In the genomic region with DNA sequence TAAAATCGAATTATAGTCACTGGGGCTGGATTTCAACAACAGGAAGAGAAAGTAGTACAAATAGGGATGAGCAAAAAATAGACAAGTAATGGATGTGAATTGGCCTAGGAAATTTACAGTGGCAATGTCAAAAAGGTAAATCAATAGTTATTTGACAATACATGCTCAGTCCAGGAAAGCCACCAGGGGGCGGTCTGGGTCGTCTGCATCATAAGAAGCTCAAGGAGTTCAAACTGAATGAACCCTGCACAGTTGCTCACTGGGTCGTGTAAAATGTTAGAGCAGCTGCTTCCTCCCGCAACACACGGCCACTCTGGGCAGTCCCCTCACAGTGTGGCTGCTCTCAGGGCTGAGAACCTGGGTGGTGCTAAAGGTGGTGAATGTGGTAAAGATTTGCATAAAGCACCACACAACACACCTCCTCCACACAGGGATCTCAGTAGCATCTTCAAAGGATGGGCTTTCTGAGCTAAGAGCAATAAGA, we compare ENCODE assay signal across 8 cellular contexts.
DNase-seq lines count a peak whose midpoint lies in the region; ATAC-seq and TF ChIP-seq lines count a peak whose summit lies in the region.

No MANE protein-coding gene starts in this region.

- H3K36me3 ChIP-seq in BJ (ENCODE audit: control insufficient read depth, insufficient read depth, low read length): no peaks in the 10 kb centered on the region

- H3K36me3 Mint-ChIP-seq in effector memory CD8-positive, alpha-beta T cell (ENCODE audit: insufficient read depth): no peaks in the 10 kb centered on the region

- peaks cover 61 to 68% of the 10 kb centered on the region in 2 donors for H3K27me3 Mint-ChIP-seq in effector memory CD8-positive, alpha-beta T cell

- no peak overlapping the region for H3K4me3 Mint-ChIP-seq in effector memory CD8-positive, alpha-beta T cell

- POLR2A ChIA-PET in BJ (lab: Charles Lee): no interaction called here

- no peaks in the 10 kb centered on the region for H3K9me3 Mint-ChIP-seq in effector memory CD8-positive, alpha-beta T cell

- H3K4me1 Mint-ChIP-seq in effector memory CD8-positive, alpha-beta T cell (ENCODE audit: low read depth in 2 of 2): peaks cover 0 to 2% of the 10 kb centered on the region in 2 donors

- peak; percentile 86 for TF ChIP-seq CTCF in BJ (IDR thresholded peaks at IDR 0.05; ENCODE audit: insufficient read depth, low read depth, low read length)

- no peaks in the 10 kb centered on the region; the same call in 1 of the 2 replicates for H3K27me3 ChIP-seq in BJ (ENCODE audit: control insufficient read depth, insufficient read depth, low read length)

- ATAC-seq in GM18870 (IDR thresholded peaks at IDR 0.05; ENCODE audit: unreplicated experiment) (peak; percentile 67), HG03097 (IDR thresholded peaks at IDR 0.05; ENCODE audit: low FRiP score, unreplicated experiment) (peak; percentile 94)
- peak; percentile 96 for ATAC-seq in effector memory CD8-positive, alpha-beta T cell (replicated peaks)

- H3K4me3 ChIP-seq in BJ (ENCODE audit: low read depth, low read length): no peak overlapping the region

- CTCF ChIA-PET in BJ (lab: Yijun Ruan, JAX): interaction anchor here (0.6 to 4.5 kb wide), 12 partner anchors 9 to 313 kb away, joined by 3 to 35 read pairs (median 4); no protein-coding TSS in a partner anchor

- no peak overlapping the region for H3K27ac Mint-ChIP-seq in effector memory CD8-positive, alpha-beta T cell

- DNase-seq in BJ (ENCODE audit: low read depth) (no peak), NCI-H524 (lab: John Stamatoyannopoulos, UW) (peak; percentile 77 to 89), myocyte (ENCODE audit: low read depth) (peak; percentile 96)
- peak; percentile 34 to 56 for DNase-seq in activated CD4-positive, alpha-beta T cell treated with anti-CD3 and anti-CD28 coated beads, Interleukin-2, amount 50 U/mL, for 24 hours (ENCODE audit: low read depth in 1 of 2, low spot score in 1 of 2)
- peak; percentile 43 to 63 (median 51) for DNase-seq in effector memory CD8-positive, alpha-beta T cell
- DNase-seq in stimulated activated naive CD4-positive, alpha-beta T cell treated with Interleukin-2 at 50 U/mL for 16 hours (lab: John Stamatoyannopoulos, UW): peak; percentile 48
